Comparison of ENCODE assay signal across 27 cellular contexts in the genomic region with DNA sequence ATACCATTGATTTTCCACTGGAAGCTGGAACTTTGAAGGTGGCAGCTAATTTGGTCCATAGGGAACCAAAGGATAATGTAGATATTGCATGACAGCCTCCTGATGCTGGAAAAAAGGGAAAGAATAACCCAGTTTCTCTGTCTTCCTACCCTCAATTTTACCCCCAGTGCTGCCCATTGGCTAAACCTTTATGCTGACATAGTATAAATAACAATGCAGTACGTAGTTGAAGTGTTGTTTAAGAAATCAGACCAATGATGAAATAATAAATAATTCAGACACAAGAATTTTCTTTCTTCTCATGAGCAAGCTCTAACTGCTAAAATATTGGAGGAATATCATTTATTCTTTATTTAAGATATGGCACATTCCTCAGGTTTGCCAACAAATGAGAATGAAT.
"Had no signal": no experiment of that assay in that cellular context is flagged by ENCODE, and none has a peak within 500 bp of the region (broad histone marks: within the 10 kb centered on the region; RNA-seq: fewer than 3 reads in every experiment).

No MANE protein-coding gene starts in this region.

- H3K36me3 ChIP-seq: stomach, suprapubic skin, thoracic aorta, thyroid gland, tibial artery, tibial nerve, transverse colon, upper lobe of left lung, upper lobe of right lung, uterus, vagina had no signal

- DNase-seq: stimulated activated CD4-positive, alpha-beta T cell treated with anti-CD3 and anti-CD28 coated beads, Interleukin-2, amount 100 ng/mL, for 48 hours; stimulated activated CD4-positive, alpha-beta T cell treated with anti-CD3 and anti-CD28 coated beads, Interleukin-4, amount 100 ng/mL, for 1 hour; stimulated activated CD4-positive, alpha-beta T cell treated with anti-CD3 and anti-CD28 coated beads, Interleukin-4, amount 100 ng/mL, for 24 hours; stimulated activated CD4-positive, alpha-beta T cell treated with anti-CD3 and anti-CD28 coated beads, Interleukin-4, amount 100 ng/mL, for 4 hours; stimulated activated CD8-positive, alpha-beta memory T cell treated with anti-CD3 and anti-CD28 coated beads, Interleukin-4, amount 100 ng/mL, for 48 hours; stimulated activated naive B cell treated with anti-CD40 and anti-IgM and Interleukin-4, amounts not matched to agents 10 μg/mL and 1 μg/mL and 100 μg/mL, for 72 hours; stimulated activated naive CD4-positive, alpha-beta T cell; stimulated activated naive CD4-positive, alpha-beta T cell treated with Interleukin-2 at 50 U/mL for 16 hours; stimulated activated naive CD8-positive, alpha-beta T cell treated with anti-CD3 and anti-CD28 coated beads, Interleukin-15, amount 100 ng/mL, for 72 hours; stimulated activated naive CD8-positive, alpha-beta T cell treated with anti-CD3 and anti-CD28 coated beads, Interleukin-15, Interleukin-2, amounts not matched to agents 100 U/mL and 50 U/mL, for 24 hours; stomach; substantia nigra; testis; thyroid gland; tibial artery; transverse colon; trophoblast cell; upper lobe of left lung; upper lobe of right lung; uterus had no signal

- ATAC-seq: stimulated activated effector memory CD8-positive, alpha-beta T cell treated with anti-CD3 and anti-CD28 coated beads, Interleukin-12 subunit alpha, Interleukin-12 subunit beta, amount 100 ng/mL, for 72 hours; stimulated activated memory B cell treated with anti-CD40 and anti-IgM and Interleukin-4, amounts not matched to agents 10 μg/mL and 1 μg/mL and 100 μg/mL, for 72 hours; stimulated activated naive B cell treated with anti-CD40 and anti-IgM and Interleukin-4, amounts not matched to agents 10 μg/mL and 1 μg/mL and 100 μg/mL, for 72 hours; stimulated activated naive CD8-positive, alpha-beta T cell treated with anti-CD3 and anti-CD28 coated beads, Interleukin-15, amount 100 ng/mL, for 72 hours; stimulated activated naive CD8-positive, alpha-beta T cell treated with anti-CD3 and anti-CD28 coated beads, Interleukin-15, Interleukin-2, amounts not matched to agents 100 U/mL and 50 U/mL, for 24 hours; upper lobe of right lung had no signal

- H3K4me3 ChIP-seq: stomach, suprapubic skin, testis, thoracic aorta, thyroid gland, tibial artery, tibial nerve, transverse colon, upper lobe of left lung, upper lobe of right lung, uterus, vagina had no signal

- H3K9me3 ChIP-seq: stomach, suprapubic skin, testis, thoracic aorta, thyroid gland, tibial artery, tibial nerve, transverse colon, upper lobe of left lung, upper lobe of right lung, uterus, vagina had no signal

- H3K27ac ChIP-seq: stomach, suprapubic skin, testis, thoracic aorta, thyroid gland, tibial artery, tibial nerve, transverse colon, upper lobe of left lung, upper lobe of right lung, uterus, vagina had no signal

- H3K4me1 ChIP-seq: stomach, suprapubic skin, testis, thyroid gland, upper lobe of left lung, upper lobe of right lung, uterus, vagina had no signal

- FAIRE-seq: urothelium cell line had no signal

- H3K27me3 ChIP-seq: stomach, suprapubic skin, testis, thyroid gland, tibial artery, tibial nerve, transverse colon, upper lobe of left lung, upper lobe of right lung, uterus, vagina had no signal
